In the genomic region with DNA sequence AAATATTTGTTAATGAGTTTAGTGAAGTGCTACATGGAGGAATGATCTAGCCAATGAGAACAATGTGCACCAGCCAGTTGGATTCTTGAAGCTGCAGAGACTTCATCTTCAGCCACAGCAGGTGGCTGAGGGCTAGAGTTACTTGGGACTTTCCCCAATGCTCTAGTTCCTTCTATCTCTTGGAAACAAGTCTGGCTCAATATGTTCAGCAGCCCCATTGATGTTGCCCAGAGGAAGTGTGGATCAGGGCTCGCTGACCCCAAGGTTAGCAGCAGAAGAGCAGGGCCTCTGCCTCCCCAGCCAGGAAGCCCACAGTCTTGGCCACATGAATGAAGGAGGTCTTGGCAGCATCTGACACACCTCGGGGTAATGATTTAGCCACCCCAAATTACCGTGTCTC, we compare ENCODE assay signal across 1 cellular context.
TF ChIP-seq lines count a peak whose summit lies in the region.

No MANE protein-coding gene starts in this region.

TF ChIP-seq in H1, 55 proteins besides CTCF, POLR2A, EP300 and RAD21 (continued from another document):
- TF ChIP-seq, protein P1, sequence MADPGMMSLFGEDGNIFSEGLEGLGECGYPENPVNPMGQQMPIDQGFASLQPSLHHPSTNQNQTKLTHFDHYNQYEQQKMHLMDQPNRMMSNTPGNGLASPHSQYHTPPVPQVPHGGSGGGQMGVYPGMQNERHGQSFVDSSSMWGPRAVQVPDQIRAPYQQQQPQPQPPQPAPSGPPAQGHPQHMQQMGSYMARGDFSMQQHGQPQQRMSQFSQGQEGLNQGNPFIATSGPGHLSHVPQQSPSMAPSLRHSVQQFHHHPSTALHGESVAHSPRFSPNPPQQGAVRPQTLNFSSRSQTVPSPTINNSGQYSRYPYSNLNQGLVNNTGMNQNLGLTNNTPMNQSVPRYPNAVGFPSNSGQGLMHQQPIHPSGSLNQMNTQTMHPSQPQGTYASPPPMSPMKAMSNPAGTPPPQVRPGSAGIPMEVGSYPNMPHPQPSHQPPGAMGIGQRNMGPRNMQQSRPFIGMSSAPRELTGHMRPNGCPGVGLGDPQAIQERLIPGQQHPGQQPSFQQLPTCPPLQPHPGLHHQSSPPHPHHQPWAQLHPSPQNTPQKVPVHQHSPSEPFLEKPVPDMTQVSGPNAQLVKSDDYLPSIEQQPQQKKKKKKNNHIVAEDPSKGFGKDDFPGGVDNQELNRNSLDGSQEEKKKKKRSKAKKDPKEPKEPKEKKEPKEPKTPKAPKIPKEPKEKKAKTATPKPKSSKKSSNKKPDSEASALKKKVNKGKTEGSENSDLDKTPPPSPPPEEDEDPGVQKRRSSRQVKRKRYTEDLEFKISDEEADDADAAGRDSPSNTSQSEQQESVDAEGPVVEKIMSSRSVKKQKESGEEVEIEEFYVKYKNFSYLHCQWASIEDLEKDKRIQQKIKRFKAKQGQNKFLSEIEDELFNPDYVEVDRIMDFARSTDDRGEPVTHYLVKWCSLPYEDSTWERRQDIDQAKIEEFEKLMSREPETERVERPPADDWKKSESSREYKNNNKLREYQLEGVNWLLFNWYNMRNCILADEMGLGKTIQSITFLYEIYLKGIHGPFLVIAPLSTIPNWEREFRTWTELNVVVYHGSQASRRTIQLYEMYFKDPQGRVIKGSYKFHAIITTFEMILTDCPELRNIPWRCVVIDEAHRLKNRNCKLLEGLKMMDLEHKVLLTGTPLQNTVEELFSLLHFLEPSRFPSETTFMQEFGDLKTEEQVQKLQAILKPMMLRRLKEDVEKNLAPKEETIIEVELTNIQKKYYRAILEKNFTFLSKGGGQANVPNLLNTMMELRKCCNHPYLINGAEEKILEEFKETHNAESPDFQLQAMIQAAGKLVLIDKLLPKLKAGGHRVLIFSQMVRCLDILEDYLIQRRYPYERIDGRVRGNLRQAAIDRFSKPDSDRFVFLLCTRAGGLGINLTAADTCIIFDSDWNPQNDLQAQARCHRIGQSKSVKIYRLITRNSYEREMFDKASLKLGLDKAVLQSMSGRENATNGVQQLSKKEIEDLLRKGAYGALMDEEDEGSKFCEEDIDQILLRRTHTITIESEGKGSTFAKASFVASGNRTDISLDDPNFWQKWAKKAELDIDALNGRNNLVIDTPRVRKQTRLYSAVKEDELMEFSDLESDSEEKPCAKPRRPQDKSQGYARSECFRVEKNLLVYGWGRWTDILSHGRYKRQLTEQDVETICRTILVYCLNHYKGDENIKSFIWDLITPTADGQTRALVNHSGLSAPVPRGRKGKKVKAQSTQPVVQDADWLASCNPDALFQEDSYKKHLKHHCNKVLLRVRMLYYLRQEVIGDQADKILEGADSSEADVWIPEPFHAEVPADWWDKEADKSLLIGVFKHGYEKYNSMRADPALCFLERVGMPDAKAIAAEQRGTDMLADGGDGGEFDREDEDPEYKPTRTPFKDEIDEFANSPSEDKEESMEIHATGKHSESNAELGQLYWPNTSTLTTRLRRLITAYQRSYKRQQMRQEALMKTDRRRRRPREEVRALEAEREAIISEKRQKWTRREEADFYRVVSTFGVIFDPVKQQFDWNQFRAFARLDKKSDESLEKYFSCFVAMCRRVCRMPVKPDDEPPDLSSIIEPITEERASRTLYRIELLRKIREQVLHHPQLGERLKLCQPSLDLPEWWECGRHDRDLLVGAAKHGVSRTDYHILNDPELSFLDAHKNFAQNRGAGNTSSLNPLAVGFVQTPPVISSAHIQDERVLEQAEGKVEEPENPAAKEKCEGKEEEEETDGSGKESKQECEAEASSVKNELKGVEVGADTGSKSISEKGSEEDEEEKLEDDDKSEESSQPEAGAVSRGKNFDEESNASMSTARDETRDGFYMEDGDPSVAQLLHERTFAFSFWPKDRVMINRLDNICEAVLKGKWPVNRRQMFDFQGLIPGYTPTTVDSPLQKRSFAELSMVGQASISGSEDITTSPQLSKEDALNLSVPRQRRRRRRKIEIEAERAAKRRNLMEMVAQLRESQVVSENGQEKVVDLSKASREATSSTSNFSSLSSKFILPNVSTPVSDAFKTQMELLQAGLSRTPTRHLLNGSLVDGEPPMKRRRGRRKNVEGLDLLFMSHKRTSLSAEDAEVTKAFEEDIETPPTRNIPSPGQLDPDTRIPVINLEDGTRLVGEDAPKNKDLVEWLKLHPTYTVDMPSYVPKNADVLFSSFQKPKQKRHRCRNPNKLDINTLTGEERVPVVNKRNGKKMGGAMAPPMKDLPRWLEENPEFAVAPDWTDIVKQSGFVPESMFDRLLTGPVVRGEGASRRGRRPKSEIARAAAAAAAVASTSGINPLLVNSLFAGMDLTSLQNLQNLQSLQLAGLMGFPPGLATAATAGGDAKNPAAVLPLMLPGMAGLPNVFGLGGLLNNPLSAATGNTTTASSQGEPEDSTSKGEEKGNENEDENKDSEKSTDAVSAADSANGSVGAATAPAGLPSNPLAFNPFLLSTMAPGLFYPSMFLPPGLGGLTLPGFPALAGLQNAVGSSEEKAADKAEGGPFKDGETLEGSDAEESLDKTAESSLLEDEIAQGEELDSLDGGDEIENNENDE (IDR thresholded peaks at IDR 0.05; ENCODE audit: insufficient replicate concordance, low read length), result no peak
